In the genomic region with DNA sequence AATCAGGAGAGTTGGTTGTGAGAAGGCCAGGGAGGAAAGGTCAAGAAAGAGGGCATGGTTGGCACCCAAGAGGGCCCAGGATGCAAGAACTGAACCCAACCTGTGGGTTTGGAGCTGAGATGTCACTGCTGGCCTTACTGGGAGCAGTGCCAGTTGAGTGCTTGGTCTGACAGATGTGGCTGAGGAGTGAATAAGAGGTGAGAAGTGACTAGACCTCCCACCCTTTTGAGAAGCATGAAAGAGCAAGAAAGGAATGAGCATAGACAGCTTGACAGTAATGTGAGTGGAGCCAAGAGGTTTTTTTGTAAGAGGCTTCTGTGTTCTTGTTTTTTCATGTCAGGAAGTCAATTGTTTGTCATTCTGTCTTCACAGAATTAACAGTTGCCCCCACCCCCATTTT, we compare ENCODE assay signal across 16 cellular contexts.
A peak's percentile ranks its signal among the peaks of the same experiment; 100 is the strongest.
DNase-seq lines count a peak whose midpoint lies in the region; ATAC-seq and TF ChIP-seq lines count a peak whose summit lies in the region.
"Had no signal": no experiment of that assay in that cellular context is flagged by ENCODE, and none has a peak within 500 bp of the region (broad histone marks: within the 10 kb centered on the region; RNA-seq: fewer than 3 reads in every experiment).

No MANE protein-coding gene starts in this region.

- no peak overlapping the region for H3K9ac ChIP-seq in OCI-LY3 (ENCODE audit: low read length)

- no peak overlapping the region for H3K4me3 ChIP-seq in left ventricle myocardium inferior
- no peak overlapping the region for H3K4me3 ChIP-seq in OCI-LY3 (ENCODE audit: low read length)
- H3K4me3 ChIP-seq in WERI-Rb-1 (ENCODE audit: low read depth, low read length): no peak overlapping the region
- H3K4me3 ChIP-seq: gastroesophageal sphincter had no signal

- no peaks in the 10 kb centered on the region for H3K9me3 ChIP-seq in left ventricle myocardium inferior (replicated peaks)
- no peaks in the 10 kb centered on the region for H3K9me3 ChIP-seq in OCI-LY3 (ENCODE audit: insufficient read depth, low read length)
- no peaks in the 10 kb centered on the region for H3K9me3 ChIP-seq in WERI-Rb-1 (ENCODE audit: severe bottlenecking)
- H3K9me3 ChIP-seq: gastroesophageal sphincter had no signal

- no peaks in the 10 kb centered on the region for H4K20me1 ChIP-seq in OCI-LY3 (ENCODE audit: insufficient read depth, low read length)

- H3K27me3 ChIP-seq in left ventricle myocardium inferior (ENCODE audit: low read depth): no peaks in the 10 kb centered on the region
- no peaks in the 10 kb centered on the region for H3K27me3 ChIP-seq in OCI-LY3 (ENCODE audit: low read depth, low read length)
- H3K27me3 ChIP-seq in WERI-Rb-1 (ENCODE audit: insufficient read depth, low read depth, severe bottlenecking): no peaks in the 10 kb centered on the region
- H3K27me3 ChIP-seq: gastroesophageal sphincter had no signal

- TF ChIP-seq CTCF in left ventricle myocardium inferior (IDR thresholded peaks at IDR 0.05; ENCODE audit: borderline replicate concordance) (no peak), OCI-LY3 (IDR thresholded peaks at IDR 0.05; ENCODE audit: low read depth, low read length) (no peak), WERI-Rb-1 (IDR thresholded peaks at IDR 0.05; ENCODE audit: low read depth, low read length) (no peak)

- peak overlapping the region; percentile 11; the same call in 1 of the 2 replicates for H2AFZ ChIP-seq in OCI-LY3 (ENCODE audit: low read depth, low read length)

- ATAC-seq in left ventricle myocardium superior: no peak
- ATAC-seq: activated CD8-positive, alpha-beta memory T cell treated with anti-CD3 and anti-CD28 coated beads, Interleukin-2, amount 10 ng/mL, durations not matched to agents 7 days and 5 days; gastroesophageal sphincter had no signal

- H3K36me3 ChIP-seq in left ventricle myocardium inferior (no peaks in the 10 kb centered on the region), OCI-LY3 (replicated peaks; ENCODE audit: low read depth, low read length) (no peaks in the 10 kb centered on the region), WERI-Rb-1 (no peaks in the 10 kb centered on the region)
- H3K36me3 ChIP-seq: gastroesophageal sphincter had no signal

- H3K4me1 ChIP-seq in left ventricle myocardium inferior: peaks cover 42% of the 10 kb centered on the region
- peaks cover 7% of the 10 kb centered on the region for H3K4me1 ChIP-seq in OCI-LY3 (ENCODE audit: low read length)

- DNase-seq in left ventricle myocardium inferior (no peak), left ventricle myocardium superior (no peak), kidney tubule cell (ENCODE audit: low spot score) (peak; percentile 54), WERI-Rb-1 (no peak), dermis blood vessel endothelial cell (no peak), NAMALWA (ENCODE audit: low spot score) (no peak)
- DNase-seq: activated CD8-positive, alpha-beta memory T cell treated with anti-CD3 and anti-CD28 coated beads, Interleukin-2, amount 10 ng/mL, durations not matched to agents 7 days and 5 days; AML-193; amygdala; mesenchymal stem cell; NCI-H146; substantia nigra; SW 1271 had no signal

- H3K79me2 ChIP-seq in OCI-LY3 (ENCODE audit: low read length): no peaks in the 10 kb centered on the region

- intact Hi-C loops in left ventricle myocardium inferior (cut with micrococcal nuclease): no loop called here
- intact Hi-C loops in left ventricle myocardium superior (cut with micrococcal nuclease): no loop called here

- H3K4me2 ChIP-seq in OCI-LY3 (ENCODE audit: low read length): no peak overlapping the region

- peak overlapping the region; percentile 4 for H3K27ac ChIP-seq in left ventricle myocardium inferior (replicated peaks)
- no peak overlapping the region for H3K27ac ChIP-seq in OCI-LY3 (ENCODE audit: low read length)
- no peak overlapping the region for H3K27ac ChIP-seq in WERI-Rb-1
- H3K27ac ChIP-seq: gastroesophageal sphincter, VCaP had no signal
